Comparison of ENCODE assay signal across 10 cellular contexts in genomic region chr16:68088130-68088972, GRCh38. TPM values are rescaled to one million over a fixed set of nuclear protein-coding genes. Genes with fewer than 3 reads are reported as not detected.
DNase-seq lines count a peak whose midpoint lies in the region; ATAC-seq and TF ChIP-seq lines count a peak whose summit lies in the region.
"Had no signal": no experiment of that assay in that cellular context is flagged by ENCODE, and none has a peak within 500 bp of the region (broad histone marks: within the 10 kb centered on the region; RNA-seq: fewer than 3 reads in every experiment).

No MANE protein-coding gene starts in this region.

- TF ChIP-seq POLR2A in esophagus muscularis mucosa (IDR thresholded peaks at IDR 0.05; ENCODE audit: low read depth): no peak

- TF ChIP-seq EP300 in esophagus muscularis mucosa (IDR thresholded peaks at IDR 0.05): no peak

- no peak overlapping the region for H2AFZ ChIP-seq in SU-DHL-6 (ENCODE audit: low read depth, low read length, severe bottlenecking)

- H3K27ac ChIP-seq in SU-DHL-6 (ENCODE audit: low read depth, low read length) (no peak overlapping the region), esophagus muscularis mucosa (replicated peaks in 1 of 4) (peak overlapping the region in 3 of 4 donors; percentile 9 to 99 (median 41))

- WGBS in esophagus muscularis mucosa: 89% methylated on average over 9 of the region's 9 CpGs

- no peaks in the 10 kb centered on the region for H3K27me3 Mint-ChIP-seq in activated naive CD4-positive, alpha-beta T cell treated with anti-CD3 and anti-CD28 coated beads, Interleukin-2, amount 10 ng/mL, durations not matched to agents 7 days and 5 days
- H3K27me3 Mint-ChIP-seq in stimulated activated memory B cell treated with anti-CD40 and anti-IgM and Interleukin-4, amounts not matched to agents 10 μg/mL and 1 μg/mL and 100 μg/mL, for 72 hours: no peaks in the 10 kb centered on the region

- H3K9ac ChIP-seq in SU-DHL-6 (ENCODE audit: low read length): no peak overlapping the region

- peak overlapping the region; percentile 87 for H3K4me3 Mint-ChIP-seq in activated naive CD4-positive, alpha-beta T cell treated with anti-CD3 and anti-CD28 coated beads, Interleukin-2, amount 10 ng/mL, durations not matched to agents 7 days and 5 days
- H3K4me3 Mint-ChIP-seq in stimulated activated memory B cell treated with anti-CD40 and anti-IgM and Interleukin-4, amounts not matched to agents 10 μg/mL and 1 μg/mL and 100 μg/mL, for 72 hours: peak overlapping the region; percentile 57

- no peaks in the 10 kb centered on the region for H3K27me3 ChIP-seq in SU-DHL-6 (ENCODE audit: low read length)
- H3K27me3 ChIP-seq in esophagus muscularis mucosa: no peaks in the 10 kb centered on the region
- no peaks in the 10 kb centered on the region for H3K27me3 ChIP-seq in MG63

- no peak overlapping the region for H3K4me3 ChIP-seq in SU-DHL-6 (ENCODE audit: insufficient read depth, low read length, poor library complexity, severe bottlenecking)
- no peak overlapping the region for H3K4me3 ChIP-seq in esophagus muscularis mucosa
- no peak overlapping the region for H3K4me3 ChIP-seq in MG63

- H3K36me3 ChIP-seq in SU-DHL-6 (ENCODE audit: low read length) (no peaks in the 10 kb centered on the region), esophagus muscularis mucosa (no peaks in the 10 kb centered on the region), MG63 (no peaks in the 10 kb centered on the region)

- peaks cover 12% of the 10 kb centered on the region for H3K36me3 Mint-ChIP-seq in activated naive CD4-positive, alpha-beta T cell treated with anti-CD3 and anti-CD28 coated beads, Interleukin-2, amount 10 ng/mL, durations not matched to agents 7 days and 5 days
- H3K36me3 Mint-ChIP-seq in stimulated activated memory B cell treated with anti-CD40 and anti-IgM and Interleukin-4, amounts not matched to agents 10 μg/mL and 1 μg/mL and 100 μg/mL, for 72 hours: no peaks in the 10 kb centered on the region

- no peaks in the 10 kb centered on the region for H3K9me3 ChIP-seq in SU-DHL-6 (ENCODE audit: insufficient read depth, low read length)
- H3K9me3 ChIP-seq in esophagus muscularis mucosa: no peaks in the 10 kb centered on the region
- H3K9me3 ChIP-seq in MG63: no peaks in the 10 kb centered on the region

- intact Hi-C loops in esophagus muscularis mucosa (cut with DNase I): loop anchor here (5.0 kb wide), 1 partner anchor 149 kb away; the partner anchor contains the start of gene ESRP2

- H3K4me1 Mint-ChIP-seq in activated naive CD4-positive, alpha-beta T cell treated with anti-CD3 and anti-CD28 coated beads, Interleukin-2, amount 10 ng/mL, durations not matched to agents 7 days and 5 days: peaks cover 64% of the 10 kb centered on the region
- peaks cover 65% of the 10 kb centered on the region for H3K4me1 Mint-ChIP-seq in stimulated activated memory B cell treated with anti-CD40 and anti-IgM and Interleukin-4, amounts not matched to agents 10 μg/mL and 1 μg/mL and 100 μg/mL, for 72 hours

- peak overlapping the region; percentile 96 for H3K4me2 ChIP-seq in SU-DHL-6 (ENCODE audit: low read depth, low read length, poor library complexity, severe bottlenecking)

- peaks cover 36% of the 10 kb centered on the region for H4K20me1 ChIP-seq in SU-DHL-6 (ENCODE audit: low read depth, low read length)

- CTCF ChIA-PET in activated naive CD4-positive, alpha-beta T cell treated with anti-CD3 and anti-CD28 coated beads, Interleukin-2, amount 10 ng/mL, durations not matched to agents 7 days and 5 days (lab: Charles Lee): interaction anchor here (0.8 to 2.1 kb wide), 4 partner anchors 13 to 149 kb away, joined by 3 to 7 read pairs (median 5); no protein-coding TSS in a partner anchor

- H3K9me3 Mint-ChIP-seq in activated naive CD4-positive, alpha-beta T cell treated with anti-CD3 and anti-CD28 coated beads, Interleukin-2, amount 10 ng/mL, durations not matched to agents 7 days and 5 days: no peaks in the 10 kb centered on the region
- H3K9me3 Mint-ChIP-seq in stimulated activated memory B cell treated with anti-CD40 and anti-IgM and Interleukin-4, amounts not matched to agents 10 μg/mL and 1 μg/mL and 100 μg/mL, for 72 hours: no peaks in the 10 kb centered on the region

- H3K4me1 ChIP-seq in esophagus muscularis mucosa: peaks cover 44 to 82% (median 70%) of the 10 kb centered on the region in 4 donors

- DNase-seq in activated naive CD4-positive, alpha-beta T cell treated with anti-CD3 and anti-CD28 coated beads, Interleukin-2, amount 10 ng/mL, durations not matched to agents 7 days and 5 days: no peak
- no peak for DNase-seq in activated naive CD4-positive, alpha-beta T cell treated with anti-CD3 and anti-CD28 coated beads, Interleukin-2, amount 50 U/mL, for 16 hours
- DNase-seq in esophagus muscularis mucosa (ENCODE audit: extremely low spot score) (no peak), midbrain (lab: John Stamatoyannopoulos, UW) (no peak), occipital lobe (lab: John Stamatoyannopoulos, UW) (no peak), MG63 (no peak)
- DNase-seq: cerebellar nuclear complex, NCI-H187 had no signal

- peaks cover 75% of the 10 kb centered on the region for H3K79me2 ChIP-seq in SU-DHL-6 (ENCODE audit: insufficient read depth, low read length)

- no peak for ATAC-seq in stimulated activated memory B cell treated with anti-CD40 and anti-IgM and Interleukin-4, amounts not matched to agents 10 μg/mL and 1 μg/mL and 100 μg/mL, for 72 hours

- H3K9me2 ChIP-seq in SU-DHL-6 (replicated peaks; ENCODE audit: insufficient read depth, low read length): no peaks in the 10 kb centered on the region

- H3K27ac Mint-ChIP-seq in activated naive CD4-positive, alpha-beta T cell treated with anti-CD3 and anti-CD28 coated beads, Interleukin-2, amount 10 ng/mL, durations not matched to agents 7 days and 5 days: no peak overlapping the region
- peak overlapping the region; percentile 6 for H3K27ac Mint-ChIP-seq in stimulated activated memory B cell treated with anti-CD40 and anti-IgM and Interleukin-4, amounts not matched to agents 10 μg/mL and 1 μg/mL and 100 μg/mL, for 72 hours

- H3F3A ChIP-seq in SU-DHL-6 (ENCODE audit: insufficient read depth): peaks cover 36% of the 10 kb centered on the region

- TF ChIP-seq CTCF in SU-DHL-6 (IDR thresholded peaks at IDR 0.05; ENCODE audit: insufficient read depth, low read length, poor library complexity, severe bottlenecking): no peak
- no peak for TF ChIP-seq CTCF in esophagus muscularis mucosa (IDR thresholded peaks at IDR 0.05)

RNA-seq across cellular contexts. Expression of gene NFATC3, which starts 3.2 kb away (rescaled TPM):
- total RNA-seq in esophagus muscularis mucosa (10 to 100 TPM; 44.6 to 56.8 (median 50.8) TPM), occipital lobe (23.2 TPM)
- 4.5 and 4.6 TPM in 2 replicates for total RNA-seq in MG63 (2014; rRNA removed; shearing (Covaris generic); ENCODE audit: low replicate concordance)
